16 cellular contexts compared by ENCODE assay signal in the genomic region with DNA sequence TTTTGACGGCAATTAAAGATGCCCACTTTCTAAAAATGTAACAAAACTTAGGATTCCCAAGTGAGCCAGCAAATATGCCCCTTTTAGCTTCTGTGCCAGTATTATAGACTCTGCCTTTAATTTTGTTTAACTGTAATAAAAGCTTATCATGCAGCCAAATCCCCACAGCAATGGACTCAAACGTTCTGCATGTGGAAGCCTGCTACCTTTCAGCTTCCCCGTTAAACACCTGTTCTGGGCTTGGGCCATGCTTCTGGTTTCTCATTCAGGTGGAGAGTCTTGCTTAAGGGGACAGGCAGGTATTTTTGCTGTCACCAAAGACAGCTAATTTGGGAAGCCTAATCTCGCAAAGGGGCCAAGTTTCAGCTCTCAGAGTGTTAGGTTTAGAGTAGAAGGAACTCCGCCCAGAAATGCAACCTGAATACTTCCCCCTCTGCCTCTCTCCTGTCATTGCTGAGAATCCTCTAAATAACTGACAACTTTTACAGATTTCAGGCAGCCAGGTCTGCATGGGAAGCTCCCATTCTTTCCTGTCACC.
"Had no signal": no experiment of that assay in that cellular context is flagged by ENCODE, and none has a peak within 500 bp of the region (broad histone marks: within the 10 kb centered on the region; RNA-seq: fewer than 3 reads in every experiment).

No MANE protein-coding gene starts in this region.

- ATAC-seq: gastrocnemius medialis, heart right ventricle, upper lobe of right lung had no signal

- H3K36me3 ChIP-seq: gastrocnemius medialis, heart right ventricle, left ventricle myocardium inferior, ovary, upper lobe of right lung had no signal

- H3K4me3 Mint-ChIP-seq: activated B cell treated with CpG ODN at 0.5 μM for 24 hours; activated CD4-positive, alpha-beta T cell treated with anti-CD3 and anti-CD28 coated beads, Interleukin-2, amount 10 ng/mL, durations not matched to agents 24 days and 14 days; activated naive CD4-positive, alpha-beta T cell treated with anti-CD3 and anti-CD28 coated beads, Interleukin-2, amount 10 ng/mL, durations not matched to agents 7 days and 5 days; central memory CD8-positive, alpha-beta T cell; nephron progenitor cell; stimulated activated naive CD8-positive, alpha-beta T cell treated with anti-CD3 and anti-CD28 coated beads, Interleukin-15, Interleukin-2, amounts not matched to agents 100 ng/mL and 50 ng/mL, for 24 hours had no signal

- H3K27ac ChIP-seq: gastrocnemius medialis, heart right ventricle, left ventricle myocardium inferior, ovary, upper lobe of right lung had no signal

- H3K4me1 ChIP-seq: gastrocnemius medialis, heart right ventricle, left ventricle myocardium inferior, upper lobe of right lung had no signal

- DNase-seq: activated B cell treated with CpG ODN at 0.5 μM for 24 hours; activated CD4-positive, alpha-beta T cell treated with anti-CD3 and anti-CD28 coated beads, Interleukin-2, amount 10 ng/mL, durations not matched to agents 24 days and 14 days; activated naive CD4-positive, alpha-beta T cell treated with anti-CD3 and anti-CD28 coated beads, Interleukin-2, amount 10 ng/mL, durations not matched to agents 7 days and 5 days; effector memory CD4-positive, alpha-beta T cell; gastrocnemius medialis; heart right ventricle; islet precursor cell; left ventricle myocardium inferior; mesendoderm; nephron progenitor cell; ovary; stimulated activated CD4-positive, alpha-beta T cell treated with anti-CD3 and anti-CD28 coated beads, Interleukin-4, amount 100 ng/mL, for 24 hours; upper lobe of right lung had no signal

- H3K4me1 Mint-ChIP-seq: activated B cell treated with CpG ODN at 0.5 μM for 24 hours; activated CD4-positive, alpha-beta T cell treated with anti-CD3 and anti-CD28 coated beads, Interleukin-2, amount 10 ng/mL, durations not matched to agents 24 days and 14 days; activated naive CD4-positive, alpha-beta T cell treated with anti-CD3 and anti-CD28 coated beads, Interleukin-2, amount 10 ng/mL, durations not matched to agents 7 days and 5 days; central memory CD8-positive, alpha-beta T cell had no signal

- H3K9me3 Mint-ChIP-seq: activated B cell treated with CpG ODN at 0.5 μM for 24 hours; activated CD4-positive, alpha-beta T cell treated with anti-CD3 and anti-CD28 coated beads, Interleukin-2, amount 10 ng/mL, durations not matched to agents 24 days and 14 days; activated naive CD4-positive, alpha-beta T cell treated with anti-CD3 and anti-CD28 coated beads, Interleukin-2, amount 10 ng/mL, durations not matched to agents 7 days and 5 days; activated T-helper 2 cell treated with anti-CD3 and anti-CD28 coated beads, Interferon-gamma antibody, Interleukin-2, Interleukin-4, amounts not matched to agents 10 μg/mL and 5 μg/mL and 100 μg/mL, durations not matched to agents 14 hours and 24 hours and 36 hours; nephron progenitor cell had no signal

- H3K27ac Mint-ChIP-seq: activated B cell treated with CpG ODN at 0.5 μM for 24 hours; activated CD4-positive, alpha-beta T cell treated with anti-CD3 and anti-CD28 coated beads, Interleukin-2, amount 10 ng/mL, durations not matched to agents 24 days and 14 days; activated naive CD4-positive, alpha-beta T cell treated with anti-CD3 and anti-CD28 coated beads, Interleukin-2, amount 10 ng/mL, durations not matched to agents 7 days and 5 days; activated T-helper 2 cell treated with anti-CD3 and anti-CD28 coated beads, Interferon-gamma antibody, Interleukin-2, Interleukin-4, amounts not matched to agents 10 μg/mL and 5 μg/mL and 100 μg/mL, durations not matched to agents 14 hours and 24 hours and 36 hours; nephron progenitor cell; stimulated activated naive CD8-positive, alpha-beta T cell treated with anti-CD3 and anti-CD28 coated beads, Interleukin-15, Interleukin-2, amounts not matched to agents 100 ng/mL and 50 ng/mL, for 24 hours had no signal

- H3K36me3 Mint-ChIP-seq: activated naive CD4-positive, alpha-beta T cell treated with anti-CD3 and anti-CD28 coated beads, Interleukin-2, amount 10 ng/mL, durations not matched to agents 7 days and 5 days had no signal

- H3K9me3 ChIP-seq: gastrocnemius medialis, heart right ventricle, left ventricle myocardium inferior, ovary, upper lobe of right lung had no signal

- H3K27me3 Mint-ChIP-seq: activated CD4-positive, alpha-beta T cell treated with anti-CD3 and anti-CD28 coated beads, Interleukin-2, amount 10 ng/mL, durations not matched to agents 24 days and 14 days; activated naive CD4-positive, alpha-beta T cell treated with anti-CD3 and anti-CD28 coated beads, Interleukin-2, amount 10 ng/mL, durations not matched to agents 7 days and 5 days; central memory CD8-positive, alpha-beta T cell; stimulated activated naive CD8-positive, alpha-beta T cell treated with anti-CD3 and anti-CD28 coated beads, Interleukin-15, Interleukin-2, amounts not matched to agents 100 ng/mL and 50 ng/mL, for 24 hours had no signal

- H3K4me3 ChIP-seq: gastrocnemius medialis, heart right ventricle, left ventricle myocardium inferior, ovary, upper lobe of right lung had no signal

- H3K27me3 ChIP-seq: gastrocnemius medialis, ovary, upper lobe of right lung had no signal
